In genomic region chr22:48663297-48663696, GRCh38 we compare ENCODE assay signal across 12 cellular contexts.
DNase-seq lines count a peak whose midpoint lies in the region; ATAC-seq and TF ChIP-seq lines count a peak whose summit lies in the region.
"Had no signal": no experiment of that assay in that cellular context is flagged by ENCODE, and none has a peak within 500 bp of the region (broad histone marks: within the 10 kb centered on the region; RNA-seq: fewer than 3 reads in every experiment).

No MANE protein-coding gene starts in this region.

- H2AFZ ChIP-seq in Loucy (ENCODE audit: low read length) = no peak overlapping the region
- H2AFZ ChIP-seq in mammary epithelial cell (ENCODE audit: low read depth, low read length) = no peak overlapping the region
- no peak overlapping the region for H2AFZ ChIP-seq in osteoblast (ENCODE audit: low read length)

- H3K4me3 Mint-ChIP-seq in activated CD4-positive, alpha-beta T cell treated with anti-CD3 and anti-CD28 coated beads for 36 hours = no peak overlapping the region
- H3K4me3 Mint-ChIP-seq: CD4-positive, alpha-beta memory T cell; naive thymus-derived CD8-positive, alpha-beta T cell had no signal

- TF ChIP-seq POLR2A in uterus (IDR thresholded peaks at IDR 0.05) = no peak

- H3K27me3 ChIP-seq in Loucy (ENCODE audit: insufficient read depth, low read length, poor library complexity, severe bottlenecking) (no peaks in the 10 kb centered on the region), mammary epithelial cell (ENCODE audit: insufficient read depth, low read length) (no peaks in the 10 kb centered on the region), osteoblast (ENCODE audit: insufficient read depth, low read length) (no peaks in the 10 kb centered on the region), uterus (no peaks in the 10 kb centered on the region)
- H3K27me3 ChIP-seq: adrenal gland had no signal

- H3K27ac ChIP-seq in mammary epithelial cell (ENCODE audit: insufficient read depth, low read depth, low read length) (no peak overlapping the region), osteoblast (ENCODE audit: low read depth, low read length) (no peak overlapping the region), uterus (no peak overlapping the region)
- H3K27ac ChIP-seq: adrenal gland had no signal

- CTCF ChIA-PET in activated CD4-positive, alpha-beta T cell treated with anti-CD3 and anti-CD28 coated beads for 36 hours (lab: Charles Lee) = no interaction called here
- CTCF ChIA-PET in mammary epithelial cell (lab: Charles Lee; ENCODE audit: low non-redundant PET) = no interaction called here

- H3K36me3 Mint-ChIP-seq in activated CD4-positive, alpha-beta T cell treated with anti-CD3 and anti-CD28 coated beads for 36 hours (ENCODE audit: low read depth) = no peaks in the 10 kb centered on the region
- H3K36me3 Mint-ChIP-seq: CD4-positive, alpha-beta memory T cell had no signal

- no peaks in the 10 kb centered on the region for H3K79me2 ChIP-seq in Loucy (ENCODE audit: insufficient read depth, low read length)
- no peaks in the 10 kb centered on the region for H3K79me2 ChIP-seq in mammary epithelial cell (ENCODE audit: insufficient read depth, low read length)
- no peaks in the 10 kb centered on the region for H3K79me2 ChIP-seq in osteoblast (ENCODE audit: insufficient read depth, low read length)

- dilution Hi-C loops in mammary epithelial cell (cut with HindIII; ENCODE audit: low sequenced_read_pairs) = no loop called here

- intact Hi-C loops in activated CD4-positive, alpha-beta T cell treated with anti-CD3 and anti-CD28 coated beads for 36 hours (cut with DNase I, micrococcal nuclease) = loop anchor here (1.0 to 5.0 kb wide), 2 partner anchors 86 to 88 kb away; no protein-coding TSS in a partner anchor
- intact Hi-C loops in mammary epithelial cell (cut with micrococcal nuclease) (no loop called here), uterus (cut with DNase I; ENCODE audit: low total_unique reads) (no loop called here)

- H3K9ac ChIP-seq in Loucy (ENCODE audit: low read depth, low read length, poor library complexity, severe bottlenecking) (no peak overlapping the region), mammary epithelial cell (ENCODE audit: insufficient read depth, low read length) (no peak overlapping the region)

- H4K20me1 ChIP-seq in Loucy (ENCODE audit: insufficient read depth, low read length, poor library complexity, severe bottlenecking) = no peaks in the 10 kb centered on the region
- no peaks in the 10 kb centered on the region for H4K20me1 ChIP-seq in mammary epithelial cell (ENCODE audit: insufficient read depth, low read length)
- no peaks in the 10 kb centered on the region for H4K20me1 ChIP-seq in osteoblast (ENCODE audit: insufficient read depth, low read length)

- no peaks in the 10 kb centered on the region for H3F3A ChIP-seq in Loucy (ENCODE audit: low read depth)

- peak; percentile 28 for DNase-seq in activated CD4-positive, alpha-beta T cell treated with anti-CD3 and anti-CD28 coated beads for 36 hours
- no peak for DNase-seq in activated CD4-positive, alpha-beta T cell treated with anti-CD3 and anti-CD28 coated beads for 1 hour
- DNase-seq in mammary epithelial cell (no peak), osteoblast (ENCODE audit: insufficient read length, low spot score, missing footprints) (peak; percentile 46), uterus (no peak)
- DNase-seq: adrenal gland; CD4-positive, alpha-beta memory T cell; naive thymus-derived CD8-positive, alpha-beta T cell; NCI-H187 had no signal

- no peak overlapping the region for H3K4me3 ChIP-seq in Loucy (ENCODE audit: low read length, poor library complexity, severe bottlenecking)
- no peak overlapping the region for H3K4me3 ChIP-seq in mammary epithelial cell (replicated peaks in 1 of 3; ENCODE audit: insufficient read depth in 1 of 3, low read depth in 2 of 3, low read length in 3 of 3)
- no peak overlapping the region for H3K4me3 ChIP-seq in osteoblast (ENCODE audit: insufficient read depth, low read length)
- no peak overlapping the region for H3K4me3 ChIP-seq in uterus
- H3K4me3 ChIP-seq: adrenal gland had no signal

- POLR2A ChIA-PET in activated CD4-positive, alpha-beta T cell treated with anti-CD3 and anti-CD28 coated beads for 36 hours (lab: Charles Lee) = no interaction called here

- H3K9me3 ChIP-seq in Loucy (ENCODE audit: insufficient read depth, low read depth, low read length) (peaks cover 15% of the 10 kb centered on the region; the same call in 1 of the 2 replicates), mammary epithelial cell (replicated peaks; ENCODE audit: insufficient read depth, low read length) (peaks cover 45% of the 10 kb centered on the region), osteoblast (ENCODE audit: low read depth, low read length) (no peaks in the 10 kb centered on the region), uterus (no peaks in the 10 kb centered on the region)
- H3K9me3 ChIP-seq: adrenal gland had no signal

- TF ChIP-seq CTCF in Loucy (conservative IDR thresholded peaks at IDR 0.05; ENCODE audit: low read length) = peak; percentile 46
- peak; percentile 23 to 24 for TF ChIP-seq CTCF in mammary epithelial cell (conservative IDR thresholded peaks at IDR 0.05 in 1 of 2, IDR thresholded peaks at IDR 0.05 in 1 of 2; ENCODE audit: extremely low read depth in 1 of 2, insufficient read depth in 1 of 2, low read depth in 1 of 2, low read length in 2 of 2)
- TF ChIP-seq CTCF in osteoblast (IDR thresholded peaks at IDR 0.05; ENCODE audit: extremely low read depth, low read depth, low read length) = peak; percentile 11
- no peak for TF ChIP-seq CTCF in uterus (IDR thresholded peaks at IDR 0.05)

- H3K4me1 Mint-ChIP-seq in activated CD4-positive, alpha-beta T cell treated with anti-CD3 and anti-CD28 coated beads for 36 hours = no peaks in the 10 kb centered on the region
- H3K4me1 Mint-ChIP-seq: CD4-positive, alpha-beta memory T cell; naive thymus-derived CD8-positive, alpha-beta T cell had no signal

- H3K36me3 ChIP-seq in Loucy (ENCODE audit: insufficient read depth, low read length) (no peaks in the 10 kb centered on the region), mammary epithelial cell (ENCODE audit: insufficient read depth, low read length) (no peaks in the 10 kb centered on the region), osteoblast (ENCODE audit: insufficient read depth, low read length) (no peaks in the 10 kb centered on the region), uterus (no peaks in the 10 kb centered on the region)
- H3K36me3 ChIP-seq: adrenal gland had no signal

- no peaks in the 10 kb centered on the region for H3K9me2 ChIP-seq in Loucy (replicated peaks; ENCODE audit: low read depth, low read length)

- in situ Hi-C loops in mammary epithelial cell (cut with MboI; ENCODE audit: low sequenced_read_pairs in 2 of 2) = no loop called here

- H3K4me2 ChIP-seq in Loucy (ENCODE audit: low read depth, low read length, poor library complexity, severe bottlenecking) = no peak overlapping the region
- no peak overlapping the region for H3K4me2 ChIP-seq in mammary epithelial cell (ENCODE audit: insufficient read depth, low read depth, low read length)
- H3K4me2 ChIP-seq in osteoblast (ENCODE audit: insufficient read depth, low read length) = no peak overlapping the region

- no TSS peak for BruUV-seq in mammary epithelial cell (replicated peaks; lab: Mats Ljungman, UMichigan)

- no peak overlapping the region for H3K27ac Mint-ChIP-seq in activated CD4-positive, alpha-beta T cell treated with anti-CD3 and anti-CD28 coated beads for 36 hours
- H3K27ac Mint-ChIP-seq: CD4-positive, alpha-beta memory T cell; naive thymus-derived CD8-positive, alpha-beta T cell had no signal

- 76% methylated on average over 5 of the region's 5 CpGs for WGBS in mammary epithelial cell (ENCODE audit: low coverage, missing lambda C conversion rate)

- no peaks in the 10 kb centered on the region for H3K4me1 ChIP-seq in Loucy (ENCODE audit: insufficient read depth, low read length, poor library complexity, severe bottlenecking)
- no peaks in the 10 kb centered on the region for H3K4me1 ChIP-seq in mammary epithelial cell (ENCODE audit: insufficient read depth, low read length)
- no peaks in the 10 kb centered on the region for H3K4me1 ChIP-seq in osteoblast (ENCODE audit: insufficient read depth, low read length)
- H3K4me1 ChIP-seq in uterus = no peaks in the 10 kb centered on the region
- H3K4me1 ChIP-seq: adrenal gland had no signal

- no peak for ATAC-seq in activated CD4-positive, alpha-beta T cell treated with anti-CD3 and anti-CD28 coated beads for 36 hours
- ATAC-seq in HG02610 (IDR thresholded peaks at IDR 0.05; ENCODE audit: unreplicated experiment) (no peak), GM19455 (IDR thresholded peaks at IDR 0.05; ENCODE audit: unreplicated experiment) (no peak)
- ATAC-seq: naive thymus-derived CD8-positive, alpha-beta T cell had no signal

- H3K9me3 Mint-ChIP-seq in activated CD4-positive, alpha-beta T cell treated with anti-CD3 and anti-CD28 coated beads for 36 hours (ENCODE audit: low read depth) = peaks cover 8% of the 10 kb centered on the region

- H3K27me3 Mint-ChIP-seq in activated CD4-positive, alpha-beta T cell treated with anti-CD3 and anti-CD28 coated beads for 36 hours = no peaks in the 10 kb centered on the region
- H3K27me3 Mint-ChIP-seq: CD4-positive, alpha-beta memory T cell had no signal

Comparison
In these comparisons a context has a peak if more than half of its experiments do, and no peak if none do; other contexts are left out.
1. DNase-seq: peak in activated CD4-positive, alpha-beta T cell treated with anti-CD3 and anti-CD28 coated beads for 36 hours (single experiment) and osteoblast (single experiment); none in activated CD4-positive, alpha-beta T cell treated with anti-CD3 and anti-CD28 coated beads for 1 hour (single experiment), mammary epithelial cell (single experiment) and uterus (0 of 2).
2. CTCF ChIP-seq: peak in Loucy (single experiment), mammary epithelial cell (2 of 2) and osteoblast (single experiment); none in uterus (0 of 4).
3. intact Hi-C loops: an anchor here in activated CD4-positive, alpha-beta T cell treated with anti-CD3 and anti-CD28 coated beads for 36 hours (1.0 to 5.0 kb wide); none called in mammary epithelial cell and uterus.